Comparison of ENCODE assay signal across 9 cellular contexts in genomic region chr14:60648169-60648933, GRCh38. TPM values are rescaled to one million over a fixed set of nuclear protein-coding genes. Genes with fewer than 3 reads are reported as not detected.
A peak's percentile ranks its signal among the peaks of the same experiment; 100 is the strongest.
DNase-seq lines count a peak whose midpoint lies in the region; ATAC-seq and TF ChIP-seq lines count a peak whose summit lies in the region.
"Had no signal": no experiment of that assay in that cellular context is flagged by ENCODE, and none has a peak within 500 bp of the region (broad histone marks: within the 10 kb centered on the region; RNA-seq: fewer than 3 reads in every experiment).

No MANE protein-coding gene starts in this region.

- peak overlapping the region; percentile 76 for H3K4me3 ChIP-seq in fibroblast of mammary gland (ENCODE audit: control insufficient read depth, low read depth, low read length)
- H3K4me3 ChIP-seq in sigmoid colon: peak overlapping the region; percentile 21 to 50 (median 44)

- H3K4me1 ChIP-seq in sigmoid colon: peaks cover 0 to 51% (median 45%) of the 10 kb centered on the region in 4 donors
- H3K4me1 ChIP-seq: BLaER1 had no signal

- WGBS in sigmoid colon, 2 donors: 3 to 4% methylated on average over 63 of the region's 63 CpGs

- H3K36me3 ChIP-seq in sigmoid colon: no peaks in the 10 kb centered on the region
- H3K36me3 ChIP-seq: BLaER1 had no signal

- H3K27ac ChIP-seq in sigmoid colon: no peak overlapping the region
- H3K27ac ChIP-seq: BLaER1 had no signal

- peaks cover 93 to 100% (median 99%) of the 10 kb centered on the region in 3 donors for H3K27me3 ChIP-seq in sigmoid colon

- no peak for TF ChIP-seq POLR2A in sigmoid colon (IDR thresholded peaks at IDR 0.05)

- H3K9me3 ChIP-seq in sigmoid colon: no peaks in the 10 kb centered on the region

- TF ChIP-seq CTCF in fibroblast of mammary gland (conservative IDR thresholded peaks at IDR 0.05; ENCODE audit: control insufficient read depth, insufficient read depth, low read depth, low read length): no peak
- no peak for TF ChIP-seq CTCF in sigmoid colon (IDR thresholded peaks at IDR 0.05)

- DNase-seq in NCI-H1105 treated with DMSO at 0.1 percent for 48 hours (lab: John Stamatoyannopoulos, UW) (peak; percentile 52), NCI-H1105 (lab: John Stamatoyannopoulos, UW) (no peak), RPMI7951 (ENCODE audit: low read depth) (peak; percentile 42), fibroblast of mammary gland (ENCODE audit: low read depth) (peak; percentile 30), sigmoid colon (no peak), NCI-H2107 treated with DMSO at 0.1 percent for 48 hours (lab: John Stamatoyannopoulos, UW; ENCODE audit: unreplicated experiment) (no peak)

- TF ChIP-seq EP300 in sigmoid colon (IDR thresholded peaks at IDR 0.05): no peak

- ATAC-seq in HG02623 (IDR thresholded peaks at IDR 0.05; ENCODE audit: unreplicated experiment): no peak
- ATAC-seq in GM21515 (IDR thresholded peaks at IDR 0.05; ENCODE audit: unreplicated experiment): no peak

- intact Hi-C loops in sigmoid colon (cut with DNase I): no loop called here

RNA-seq across cellular contexts. Expression of gene SIX1, which starts 0.9 kb away (rescaled TPM):
- 6.7 and 7.7 TPM in 2 replicates for total RNA-seq in RPMI7951 (2014; rRNA removed; shearing (Covaris generic))
- total RNA-seq in sigmoid colon: under 1 TPM in 1 of 4 donors, not detected in 3; 0.71 TPM
- polyA plus RNA-seq in sigmoid colon: under 1 TPM in 1 of 3 donors, not detected in 2; 0.01 TPM

Comparison
In these comparisons a context has a peak if more than half of its experiments do, and no peak if none do; other contexts are left out.
1. DNase-seq: peak in NCI-H1105 treated with DMSO at 0.1 percent for 48 hours (single experiment), RPMI7951 (single experiment) and fibroblast of mammary gland (single experiment); none in NCI-H1105 (single experiment), sigmoid colon (single experiment) and NCI-H2107 treated with DMSO at 0.1 percent for 48 hours (single experiment).